ENCODE assay signal across 15 cellular contexts in the genomic region with DNA sequence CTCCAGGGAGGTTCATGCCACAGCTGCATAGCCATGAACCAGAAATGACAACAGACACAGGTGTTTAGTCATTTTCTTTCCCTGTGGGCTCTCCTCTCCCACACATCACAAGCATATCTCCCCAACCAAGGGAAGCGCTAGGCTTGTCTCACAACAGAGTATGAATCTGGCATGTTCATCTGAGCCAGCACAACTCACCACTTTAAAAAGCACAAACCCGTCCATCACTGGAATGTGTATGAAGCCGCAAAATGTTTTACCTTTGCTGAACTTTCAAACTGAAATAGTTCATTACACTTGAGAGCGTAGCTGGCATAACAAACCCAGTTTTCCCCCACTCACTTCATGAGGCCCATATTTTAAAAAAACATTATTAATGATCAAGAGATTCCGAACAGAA. TPM values are rescaled to one million over a fixed set of nuclear protein-coding genes. Genes with fewer than 3 reads are reported as not detected.
DNase-seq lines count a peak whose midpoint lies in the region; ATAC-seq, FAIRE-seq and TF ChIP-seq lines count a peak whose summit lies in the region.
"Had no signal": no experiment of that assay in that cellular context is flagged by ENCODE, and none has a peak within 500 bp of the region (broad histone marks: within the 10 kb centered on the region; RNA-seq: fewer than 3 reads in every experiment).

No MANE protein-coding gene starts in this region.

- no peaks in the 10 kb centered on the region for H3K79me1 ChIP-seq in mesenchymal stem cell (replicated peaks; ENCODE audit: low read length, poor library complexity, severe bottlenecking)

- TF ChIP-seq CTCF in astrocyte (IDR thresholded peaks at IDR 0.05; ENCODE audit: insufficient read depth, low read depth, low read length), result no peak

- no peak overlapping the region for H2BK5ac ChIP-seq in mesenchymal stem cell (ENCODE audit: low read depth, low read length, poor library complexity, severe bottlenecking)

- no peaks in the 10 kb centered on the region for H3K9me3 Mint-ChIP-seq in astrocyte (ENCODE audit: unreplicated experiment)

- no peak overlapping the region for H2BK120ac ChIP-seq in mesenchymal stem cell (ENCODE audit: low read depth, low read length)

- H3K4me3 ChIP-seq in astrocyte (ENCODE audit: insufficient read depth, low read depth, low read length) (no peak overlapping the region), mesenchymal stem cell (ENCODE audit: insufficient read depth in 1 of 2, low read depth in 1 of 2, low read length in 2 of 2) (peak overlapping the region in 1 of 2 experiments; percentile 27), subcutaneous abdominal adipose tissue (ENCODE audit: low read depth in 1 of 5, low read length in 5 of 5) (peak overlapping the region in 2 of 5 donors; percentile 4 to 12)

- H3K27me3 ChIP-seq in astrocyte (ENCODE audit: insufficient read depth, low read length) (no peaks in the 10 kb centered on the region), mesenchymal stem cell (ENCODE audit: control insufficient read depth in 1 of 2, insufficient read depth in 1 of 2, low read length in 2 of 2) (peaks cover 0 to 49% of the 10 kb centered on the region in 2 experiments), subcutaneous abdominal adipose tissue (ENCODE audit: control insufficient read depth in 5 of 5, insufficient read depth in 4 of 5, low read length in 5 of 5) (no peaks in the 10 kb centered on the region)

- H2AFZ ChIP-seq in astrocyte (ENCODE audit: low read depth, low read length) (no peak overlapping the region), mesenchymal stem cell (ENCODE audit: low read depth, low read length) (no peak overlapping the region)

- no peak overlapping the region for H3K4me3 Mint-ChIP-seq in astrocyte (ENCODE audit: unreplicated experiment)

- H3K23ac ChIP-seq in mesenchymal stem cell (ENCODE audit: low read length in 2 of 2), result no peak overlapping the region

- H3K27ac Mint-ChIP-seq in astrocyte (ENCODE audit: unreplicated experiment), result no peak overlapping the region

- H3K27ac ChIP-seq in astrocyte (ENCODE audit: low read depth, low read length), result peak overlapping the region; percentile 91
- no peak overlapping the region for H3K27ac ChIP-seq in mesenchymal stem cell (ENCODE audit: low read length, poor library complexity, severe bottlenecking)
- H3K27ac ChIP-seq in subcutaneous abdominal adipose tissue (ENCODE audit: low read depth, low read length), result peak overlapping the region; percentile 64
- no peak overlapping the region for H3K27ac ChIP-seq in caudate nucleus (ENCODE audit: low read depth, low read length)
- H3K27ac ChIP-seq: C4-2B, neutrophil had no signal

- intact Hi-C loops in left colon (cut with DNase I, micrococcal nuclease), result no loop called here

- H3K14ac ChIP-seq in mesenchymal stem cell (ENCODE audit: low read length in 2 of 2), result no peak overlapping the region

- DNase-seq in astrocyte (ENCODE audit: low read depth) (peak; percentile 89), fibroblast of the conjunctiva (ENCODE audit: low read depth) (peak; percentile 62), mesenchymal stem cell (no peak), HPDE6-E6E7 (ENCODE audit: extremely low spot score) (no peak), left colon (no peak), HTR-8/SVneo (ENCODE audit: insufficient read length, low spot score) (no peak), caudate nucleus (lab: John Stamatoyannopoulos, UW) (no peak)
- DNase-seq: activated CD4-positive, alpha-beta T cell treated with anti-CD3 and anti-CD28 coated beads, Interleukin-2, amount 50 U/mL, for 1 hour; aorta; DMS79 treated with DMSO at 0.1 percent for 48 hours; hippocampal formation; T1000 had no signal

- H2AK5ac ChIP-seq in mesenchymal stem cell (ENCODE audit: low read length, severe bottlenecking), result no peak overlapping the region

- peak overlapping the region; percentile 23 for H2BK15ac ChIP-seq in mesenchymal stem cell (ENCODE audit: low read depth, poor library complexity, severe bottlenecking)

- H3K4me1 ChIP-seq in astrocyte (ENCODE audit: insufficient read depth, low read length) (peaks cover 47% of the 10 kb centered on the region), mesenchymal stem cell (ENCODE audit: control insufficient read depth, insufficient read depth, low read depth, low read length) (peaks cover 8% of the 10 kb centered on the region), subcutaneous abdominal adipose tissue (ENCODE audit: control insufficient read depth in 5 of 5, insufficient read depth in 5 of 5, low read length in 5 of 5) (peaks cover 18 to 69% (median 62%) of the 10 kb centered on the region in 5 donors)

- H3K36me3 ChIP-seq in astrocyte (ENCODE audit: insufficient read depth, low read length) (peaks cover 12% of the 10 kb centered on the region), mesenchymal stem cell (ENCODE audit: control insufficient read depth in 1 of 2, insufficient read depth in 2 of 2, low read depth in 1 of 2, low read length in 2 of 2) (peaks cover 0 to 8% of the 10 kb centered on the region in 2 experiments), subcutaneous abdominal adipose tissue (ENCODE audit: control insufficient read depth in 5 of 5, insufficient read depth in 5 of 5, low read length in 5 of 5) (peaks cover 0 to 6% (median 4%) of the 10 kb centered on the region in 5 donors)
- H3K36me3 ChIP-seq: neutrophil had no signal

- H3K9me3 ChIP-seq in astrocyte (ENCODE audit: insufficient read depth, low read depth, low read length), result no peaks in the 10 kb centered on the region
- no peaks in the 10 kb centered on the region for H3K9me3 ChIP-seq in mesenchymal stem cell (ENCODE audit: control insufficient read depth, low read length)
- no peaks in the 10 kb centered on the region for H3K9me3 ChIP-seq in subcutaneous abdominal adipose tissue (ENCODE audit: control insufficient read depth in 5 of 5, low read length in 5 of 5)
- H3K9me3 ChIP-seq: neutrophil had no signal

- no peaks in the 10 kb centered on the region for H4K20me1 ChIP-seq in astrocyte (ENCODE audit: insufficient read depth, low read length)

- H3K9ac ChIP-seq in astrocyte (ENCODE audit: low read length), result peak overlapping the region; percentile 73
- H3K9ac ChIP-seq in mesenchymal stem cell (ENCODE audit: low read length), result peak overlapping the region; percentile 51
- peak overlapping the region in 1 of 5 donors; percentile 16 for H3K9ac ChIP-seq in subcutaneous abdominal adipose tissue (ENCODE audit: low read length in 5 of 5)

- H3K4me2 ChIP-seq in astrocyte (ENCODE audit: low read length) (peak overlapping the region; percentile 67), mesenchymal stem cell (ENCODE audit: low read length, poor library complexity, severe bottlenecking) (no peak overlapping the region)

- ATAC-seq in left colon, result no peak

- H3K79me2 ChIP-seq in astrocyte (ENCODE audit: insufficient read depth, low read length), result peaks cover 56% of the 10 kb centered on the region

- peak overlapping the region in 1 of 2 experiments; percentile 29 for H2BK12ac ChIP-seq in mesenchymal stem cell (ENCODE audit: low read length in 2 of 2)

- H3K36me3 Mint-ChIP-seq in astrocyte (ENCODE audit: low read depth, unreplicated experiment), result peaks cover 3% of the 10 kb centered on the region

- FAIRE-seq in astrocyte (lab: Jason Lieb, UNC) (no peak), HTR-8/SVneo (lab: Jason Lieb, UNC) (no peak)

- H4K91ac ChIP-seq in mesenchymal stem cell (ENCODE audit: low read length), result peak overlapping the region; percentile 1

- 97% methylated on average over 5 of the region's 5 CpGs for WGBS in mesenchymal stem cell

- peaks cover 5% of the 10 kb centered on the region for H3K27me3 Mint-ChIP-seq in astrocyte (ENCODE audit: low read depth, unreplicated experiment)

- H3K18ac ChIP-seq in mesenchymal stem cell (ENCODE audit: low read depth in 1 of 2, low read length in 2 of 2), result no peak overlapping the region

- H3K4ac ChIP-seq in mesenchymal stem cell (ENCODE audit: low read depth in 1 of 2, low read length in 2 of 2), result no peak overlapping the region

- no peak overlapping the region for H4K8ac ChIP-seq in mesenchymal stem cell (ENCODE audit: low read length)

- H3K4me1 Mint-ChIP-seq in astrocyte (ENCODE audit: low read depth, unreplicated experiment), result peaks cover 22% of the 10 kb centered on the region

RNA-seq across cellular contexts. Expression of gene NID2, which starts 15.9 kb away (rescaled TPM):
- total RNA-seq in astrocyte (11.4 and 22.3 TPM in 2 replicates), left colon (10 to 100 TPM; 15.5 to 24.9 TPM)
- 213 TPM for polyA plus RNA-seq in mesenchymal stem cell (2013, experiment 1 of 2)
- polyA plus RNA-seq in mesenchymal stem cell (2013, experiment 2 of 2), result 208 TPM

Comparison
In these comparisons a context has a peak if more than half of its experiments do, and no peak if none do; other contexts are left out.
1. DNase-seq: peak in astrocyte (single experiment) and fibroblast of the conjunctiva (single experiment); none in mesenchymal stem cell (single experiment), HPDE6-E6E7 (single experiment), left colon (0 of 2), HTR-8/SVneo (single experiment) and caudate nucleus (0 of 61).
2. H3K27ac ChIP-seq: peak in astrocyte (single experiment) and subcutaneous abdominal adipose tissue (single experiment); none in mesenchymal stem cell (single experiment) and caudate nucleus (single experiment).